ENCODE assay signal across 2 cellular contexts in genomic region chr12:110039085-110039807, GRCh38.
A peak's percentile ranks its signal among the peaks of the same experiment; 100 is the strongest.
TF ChIP-seq lines count a peak whose summit lies in the region.

No MANE protein-coding gene starts in this region.

TF ChIP-seq in WTC11, 78 proteins besides CTCF, POLR2A, EP300 and RAD21 (continued from another document):
- no peak for TF ChIP-seq MXD4 (CRISPR knock-in tag; IDR thresholded peaks at IDR 0.05; ENCODE audit: borderline replicate concordance)
- TF ChIP-seq ESRRA (CRISPR knock-in tag; IDR thresholded peaks at IDR 0.05; ENCODE audit: borderline replicate concordance) = no peak

TF ChIP-seq in H1, 55 proteins besides CTCF, POLR2A, EP300 and RAD21 (continued from another document):
- peak; percentile 50; the same call in 1 of the 2 replicates for TF ChIP-seq JUND (IDR thresholded peaks at IDR 0.05; ENCODE audit: low read length)
